22 cellular contexts compared by ENCODE assay signal in genomic region chr4:113503691-113504090, GRCh38.
DNase-seq lines count a peak whose midpoint lies in the region; ATAC-seq and TF ChIP-seq lines count a peak whose summit lies in the region.
"Had no signal": no experiment of that assay in that cellular context is flagged by ENCODE, and none has a peak within 500 bp of the region (broad histone marks: within the 10 kb centered on the region; RNA-seq: fewer than 3 reads in every experiment).

No MANE protein-coding gene starts in this region.

- intact Hi-C loops in left ventricle myocardium superior (cut with micrococcal nuclease): no loop called here
- intact Hi-C loops in cardiac septum (cut with DNase I): no loop called here

- peak overlapping the region; percentile 12 to 74 for H3K27ac ChIP-seq in right atrium auricular region
- H3K27ac ChIP-seq: 22Rv1, BLaER1, C4-2B had no signal

- ATAC-seq in left ventricle myocardium superior (peak; percentile 35), T-helper 17 cell (no peak), SK-N-SH treated with all-trans-retinoic acid at 6 μM for 48 hours (no peak)
- ATAC-seq: CD8-positive, alpha-beta T cell; GM12878 had no signal

- peaks cover 0 to 4% of the 10 kb centered on the region in 2 donors for H3K4me1 ChIP-seq in right atrium auricular region
- H3K4me1 ChIP-seq: BLaER1, Caco-2 had no signal

- H3K36me3 Mint-ChIP-seq in T-helper 17 cell (ENCODE audit: low read depth): peaks cover 16% of the 10 kb centered on the region

- H3K4me1 Mint-ChIP-seq in T-helper 17 cell: no peaks in the 10 kb centered on the region
- H3K4me1 Mint-ChIP-seq: B cell; CD4-positive, CD25-positive, alpha-beta regulatory T cell had no signal

- no peak overlapping the region for H3K4me3 ChIP-seq in right atrium auricular region
- H3K4me3 ChIP-seq: BLaER1, GM12878, HAP-1 had no signal

- peaks cover 19% of the 10 kb centered on the region for H3K36me3 ChIP-seq in right atrium auricular region

- H3K9me3 ChIP-seq in right atrium auricular region (no peaks in the 10 kb centered on the region), T-helper 17 cell (ENCODE audit: control insufficient read depth, low read length, poor library complexity, severe bottlenecking) (no peaks in the 10 kb centered on the region)
- H3K9me3 ChIP-seq: BLaER1, Caco-2, HAP-1 had no signal

- H3K27me3 Mint-ChIP-seq in T-helper 17 cell: no peaks in the 10 kb centered on the region
- H3K27me3 Mint-ChIP-seq: B cell; CD4-positive, CD25-positive, alpha-beta regulatory T cell had no signal

- DNase-seq in NCI-H1436 (lab: John Stamatoyannopoulos, UW) (peak; percentile 20), NCI-H1436 treated with DMSO at 0.1 percent for 48 hours (lab: John Stamatoyannopoulos, UW) (no peak), left ventricle myocardium superior (no peak), cardiac septum (ENCODE audit: low spot score) (no peak), right atrium auricular region (ENCODE audit: low spot score) (no peak), DMS 273 (lab: John Stamatoyannopoulos, UW; ENCODE audit: unreplicated experiment) (no peak), T-helper 17 cell (no peak)
- DNase-seq: Caco-2; CD4-positive, CD25-positive, alpha-beta regulatory T cell; CD8-positive, alpha-beta T cell; DMS 273 treated with DMSO at 0.1 percent for 48 hours; DMS79; EL; GDM1; GOT3 had no signal

- no peak overlapping the region for H3K4me3 Mint-ChIP-seq in T-helper 17 cell
- H3K4me3 Mint-ChIP-seq: B cell; CD4-positive, CD25-positive, alpha-beta regulatory T cell; CD8-positive, alpha-beta T cell had no signal

- no peak overlapping the region for H3K27ac Mint-ChIP-seq in T-helper 17 cell
- H3K27ac Mint-ChIP-seq: B cell; CD4-positive, CD25-positive, alpha-beta regulatory T cell; CD8-positive, alpha-beta T cell had no signal

- TF ChIP-seq CTCF in right atrium auricular region (IDR thresholded peaks at IDR 0.05): no peak

- H3K27me3 ChIP-seq in right atrium auricular region: no peaks in the 10 kb centered on the region
- H3K27me3 ChIP-seq: BLaER1 had no signal

TF ChIP-seq in SK-N-SH treated with all-trans-retinoic acid at 6 μM for 48 hours, 23 proteins besides CTCF, POLR2A, EP300 and RAD21:
- TF ChIP-seq GLIS3 (CRISPR knock-in tag; IDR thresholded peaks at IDR 0.05) (no peak), BACH2 (CRISPR knock-in tag; IDR thresholded peaks at IDR 0.05; ENCODE audit: borderline replicate concordance) (no peak), CREB5 (CRISPR knock-in tag; IDR thresholded peaks at IDR 0.05; ENCODE audit: low read depth) (no peak), TOX (CRISPR knock-in tag; IDR thresholded peaks at IDR 0.05; ENCODE audit: borderline replicate concordance) (no peak), ISL1 (CRISPR knock-in tag; IDR thresholded peaks at IDR 0.05) (no peak), TSHZ2 (CRISPR knock-in tag; IDR thresholded peaks at IDR 0.05) (no peak), PATZ1 (CRISPR knock-in tag; IDR thresholded peaks at IDR 0.05; ENCODE audit: borderline replicate concordance) (no peak), RARB (CRISPR knock-in tag; IDR thresholded peaks at IDR 0.05) (no peak), CSDC2 (CRISPR knock-in tag; IDR thresholded peaks at IDR 0.05) (no peak), CSRNP3 (CRISPR knock-in tag; IDR thresholded peaks at IDR 0.05) (no peak), ARNTL (CRISPR knock-in tag; IDR thresholded peaks at IDR 0.05; ENCODE audit: borderline replicate concordance, low read depth) (no peak), ESRRG (CRISPR knock-in tag; IDR thresholded peaks at IDR 0.05) (no peak), TCF4 (CRISPR knock-in tag; IDR thresholded peaks at IDR 0.05; ENCODE audit: borderline replicate concordance) (no peak)
TF ChIP-seq in SK-N-SH treated with all-trans-retinoic acid at 6 μM for 48 hours: peak in this region for 0.
